In the genomic region with DNA sequence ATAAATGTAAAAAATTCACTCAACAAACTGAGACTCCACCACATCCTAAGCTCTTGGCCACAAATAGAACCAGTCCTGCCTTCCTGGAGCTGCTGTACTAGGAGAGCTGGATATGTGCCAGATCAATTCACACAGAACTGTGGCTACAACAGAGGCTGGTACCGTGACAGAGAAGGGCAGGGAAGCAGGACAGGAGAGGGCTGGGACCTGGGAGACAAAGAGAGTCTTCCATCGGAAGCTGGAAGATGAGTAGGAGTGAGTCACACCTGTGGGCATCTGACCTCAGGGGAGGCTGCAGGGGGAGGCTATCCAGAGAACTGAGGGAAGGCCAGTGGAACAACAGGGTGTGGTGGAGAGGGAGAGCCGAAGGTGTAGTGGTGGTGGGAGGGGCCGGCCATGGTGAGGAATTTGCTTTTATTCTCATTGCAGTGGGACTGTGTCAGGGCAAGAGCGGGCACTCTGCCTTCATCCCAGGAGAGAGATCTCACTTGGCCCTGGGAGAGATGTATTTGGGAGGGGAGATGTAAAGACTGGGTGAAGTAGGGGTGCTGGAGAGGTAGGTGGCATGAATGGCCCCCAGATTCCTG, we compare ENCODE assay signal across 2 cellular contexts.
TF ChIP-seq lines count a peak whose summit lies in the region.

No MANE protein-coding gene starts in this region.

TF ChIP-seq in A549, 52 proteins besides CTCF, POLR2A, EP300 and RAD21:
- TF ChIP-seq SMC3 (IDR thresholded peaks at IDR 0.05), result no peak
- TF ChIP-seq EHMT2 (IDR thresholded peaks at IDR 0.05; ENCODE audit: low read depth), result no peak
- TF ChIP-seq JUN (IDR thresholded peaks at IDR 0.05), result peak; percentile 62 to 70; a peak in 3 of 5 replicates
- peak; percentile 42; the same call in 1 of the 2 replicates for TF ChIP-seq GATA3 (IDR thresholded peaks at IDR 0.05; ENCODE audit: borderline replicate concordance)
- peak; percentile 72 for TF ChIP-seq FOSL2 (IDR thresholded peaks at IDR 0.05)
- TF ChIP-seq FOSL2 (CRISPR knock-in tag; IDR thresholded peaks at IDR 0.05), result peak; percentile 88
- TF ChIP-seq JUNB (IDR thresholded peaks at IDR 0.05), result peak; percentile 58; the same call in 1 of the 2 replicates
- TF ChIP-seq, protein P1, sequence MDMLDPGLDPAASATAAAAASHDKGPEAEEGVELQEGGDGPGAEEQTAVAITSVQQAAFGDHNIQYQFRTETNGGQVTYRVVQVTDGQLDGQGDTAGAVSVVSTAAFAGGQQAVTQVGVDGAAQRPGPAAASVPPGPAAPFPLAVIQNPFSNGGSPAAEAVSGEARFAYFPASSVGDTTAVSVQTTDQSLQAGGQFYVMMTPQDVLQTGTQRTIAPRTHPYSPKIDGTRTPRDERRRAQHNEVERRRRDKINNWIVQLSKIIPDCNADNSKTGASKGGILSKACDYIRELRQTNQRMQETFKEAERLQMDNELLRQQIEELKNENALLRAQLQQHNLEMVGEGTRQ (IDR thresholded peaks at IDR 0.05), result peak; percentile 15; the same call in 1 of the 2 replicates
- TF ChIP-seq, protein P2, sequence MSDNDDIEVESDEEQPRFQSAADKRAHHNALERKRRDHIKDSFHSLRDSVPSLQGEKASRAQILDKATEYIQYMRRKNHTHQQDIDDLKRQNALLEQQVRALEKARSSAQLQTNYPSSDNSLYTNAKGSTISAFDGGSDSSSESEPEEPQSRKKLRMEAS (IDR thresholded peaks at IDR 0.05), result 0 out of 2 replicates have a peak, but pooled peaks have one; percentile 6

TF ChIP-seq in endothelial cell of umbilical vein, 7 proteins besides CTCF, POLR2A, EP300 and RAD21:
- TF ChIP-seq, protein P2 (IDR thresholded peaks at IDR 0.05; ENCODE audit: insufficient read depth, insufficient read length), result no peak
- TF ChIP-seq FOS (IDR thresholded peaks at IDR 0.05; ENCODE audit: borderline replicate concordance, insufficient read depth, low read length) (no peak), EZH2 (IDR thresholded peaks at IDR 0.05; ENCODE audit: borderline replicate concordance, low read depth, low read length, severe bottlenecking) (no peak), GATA2 (IDR thresholded peaks at IDR 0.05; ENCODE audit: insufficient read depth, insufficient read length, low read depth, low read length) (no peak), POLR2AphosphoS5 (IDR thresholded peaks at IDR 0.05; ENCODE audit: insufficient read depth, low read depth, low read length) (no peak), JUN (IDR thresholded peaks at IDR 0.05; ENCODE audit: borderline replicate concordance, insufficient read depth, insufficient read length, low read depth) (no peak), MYC (IDR thresholded peaks at IDR 0.05; ENCODE audit: low read depth, low read length) (no peak)
